20 cellular contexts compared by ENCODE assay signal in the genomic region with DNA sequence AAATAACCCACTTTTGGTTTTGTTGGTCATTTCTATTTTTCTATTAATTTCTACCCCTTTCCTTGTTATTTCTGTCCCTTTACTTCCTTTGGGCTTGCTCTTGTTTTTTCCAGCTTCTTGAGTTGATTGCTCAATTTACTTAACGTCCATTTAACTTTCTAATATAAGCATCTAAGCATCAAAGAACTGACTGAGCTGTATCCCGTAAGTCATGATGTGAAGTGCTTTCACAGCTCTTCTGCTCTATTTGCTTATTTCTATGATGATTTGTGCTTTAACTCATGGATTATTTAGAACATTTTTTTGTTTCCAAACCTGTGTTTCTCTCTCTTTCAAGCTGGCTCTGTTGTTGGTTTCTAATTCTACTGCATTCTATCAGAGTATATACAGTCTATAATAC.
"Had no signal": no experiment of that assay in that cellular context is flagged by ENCODE, and none has a peak within 500 bp of the region (broad histone marks: within the 10 kb centered on the region; RNA-seq: fewer than 3 reads in every experiment).

No MANE protein-coding gene starts in this region.

- H3K9ac ChIP-seq: parathyroid adenoma had no signal

- H3K9me3 ChIP-seq: breast epithelium, esophagus muscularis mucosa, sigmoid colon had no signal

- H3K4me3 ChIP-seq: breast epithelium, esophagus muscularis mucosa, sigmoid colon had no signal

- DNase-seq: activated CD4-positive, alpha-beta T cell treated with anti-CD3 and anti-CD28 coated beads for 1 hour; activated CD8-positive, alpha-beta memory T cell treated with anti-CD3 and anti-CD28 coated beads for 24 hours; activated CD8-positive, alpha-beta memory T cell treated with anti-CD3 and anti-CD28 coated beads, Interleukin-2, amount 50 U/mL, for 48 hours; activated effector memory CD4-positive, alpha-beta T cell treated with anti-CD3 and anti-CD28 coated beads, Interleukin-2, amount 50 U/mL, for 16 hours; activated T-cell treated with anti-CD3 and anti-CD28 coated beads, Interleukin-2, amount 50 U/mL, for 72 hours; cerebellar nuclear complex; effector CD4-positive, alpha-beta T cell; hippocampal formation; natural killer cell; sigmoid colon; stimulated activated CD8-positive, alpha-beta memory T cell treated with anti-CD3 and anti-CD28 coated beads, Interleukin-4, amount 100 ng/mL, for 48 hours; stimulated activated naive CD4-positive, alpha-beta T cell had no signal

- FAIRE-seq: astrocyte, keratinocyte had no signal

- H3K27ac ChIP-seq: breast epithelium, parathyroid adenoma, WERI-Rb-1 had no signal

- H3K36me3 ChIP-seq: breast epithelium, esophagus muscularis mucosa, sigmoid colon had no signal

- ATAC-seq: activated T-cell treated with anti-CD3 and anti-CD28 coated beads, Interleukin-2, amount 50 U/mL, for 72 hours; natural killer cell had no signal

- H3K36me3 Mint-ChIP-seq: natural killer cell had no signal

- H3K27me3 Mint-ChIP-seq: activated naive CD4-positive, alpha-beta T cell treated with anti-CD3 and anti-CD28 coated beads, Interleukin-2, amount 50 U/mL, for 24 hours had no signal

- H3K9me3 Mint-ChIP-seq: activated naive CD4-positive, alpha-beta T cell treated with anti-CD3 and anti-CD28 coated beads, Interleukin-2, amount 50 U/mL, for 24 hours; activated T-cell treated with anti-CD3 and anti-CD28 coated beads, Interleukin-2, amount 50 U/mL, for 72 hours; natural killer cell; T-helper 1 cell treated with Interleukin-12 subunit alpha and Interleukin-12 subunit beta and Interleukin-4 antibody, amounts not matched to agents 30 μg/mL and 1 μg/mL, for 36 hours had no signal

- H2AFZ ChIP-seq: parathyroid adenoma had no signal

- H3K27me3 ChIP-seq: breast epithelium, esophagus muscularis mucosa, sigmoid colon had no signal

- H3K4me3 Mint-ChIP-seq: activated naive CD4-positive, alpha-beta T cell treated with anti-CD3 and anti-CD28 coated beads, Interleukin-2, amount 50 U/mL, for 24 hours; activated T-cell treated with anti-CD3 and anti-CD28 coated beads, Interleukin-2, amount 50 U/mL, for 72 hours; natural killer cell; T-helper 1 cell treated with Interleukin-12 subunit alpha and Interleukin-12 subunit beta and Interleukin-4 antibody, amounts not matched to agents 30 μg/mL and 1 μg/mL, for 36 hours had no signal

- H3K27ac Mint-ChIP-seq: activated naive CD4-positive, alpha-beta T cell treated with anti-CD3 and anti-CD28 coated beads, Interleukin-2, amount 50 U/mL, for 24 hours; activated T-cell treated with anti-CD3 and anti-CD28 coated beads, Interleukin-2, amount 50 U/mL, for 72 hours; natural killer cell; T-helper 1 cell treated with Interleukin-12 subunit alpha and Interleukin-12 subunit beta and Interleukin-4 antibody, amounts not matched to agents 30 μg/mL and 1 μg/mL, for 36 hours had no signal
